In the genomic region with DNA sequence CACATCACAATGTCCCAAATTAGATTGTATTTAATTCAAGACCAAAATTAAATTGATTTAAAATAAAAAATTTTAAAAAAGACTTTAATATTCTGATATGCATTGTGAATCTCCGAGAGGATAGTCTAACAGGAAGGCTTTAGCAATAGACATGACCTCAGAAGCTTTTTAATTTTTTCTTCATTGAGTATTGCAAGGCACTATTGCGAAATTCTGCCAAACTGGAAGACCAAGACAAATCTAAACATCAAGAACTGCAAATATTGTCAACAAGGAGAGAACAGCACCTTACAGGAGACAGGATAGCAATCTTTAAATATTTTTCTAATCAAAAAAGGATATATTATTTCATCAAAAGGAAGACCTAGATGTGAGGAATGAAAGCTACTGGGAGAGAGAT, we compare ENCODE assay signal across 3 cellular contexts.
TF ChIP-seq lines count a peak whose summit lies in the region.

No MANE protein-coding gene starts in this region.

TF ChIP-seq in A549, 52 proteins besides CTCF, POLR2A, EP300 and RAD21:
- TF ChIP-seq CEBPB (IDR thresholded peaks at IDR 0.05) (peak; percentile 62 to 76; a peak in 3 of 4 replicates), HOXB5 (CRISPR knock-in tag; IDR thresholded peaks at IDR 0.05) (no peak)
TF ChIP-seq in A549: peak in this region for 1.

TF ChIP-seq in Ishikawa, 13 proteins besides CTCF, POLR2A, EP300 and RAD21:
- TF ChIP-seq CEBPB (IDR thresholded peaks at IDR 0.05) (peak; percentile 84), TCF12 (IDR thresholded peaks at IDR 0.05; ENCODE audit: low read depth) (no peak)

TF ChIP-seq in H1, 55 proteins besides CTCF, POLR2A, EP300 and RAD21:
- TF ChIP-seq GABPA (IDR thresholded peaks at IDR 0.05; ENCODE audit: borderline replicate concordance, insufficient read depth, low read length) = no peak
- TF ChIP-seq RBBP5 (IDR thresholded peaks at IDR 0.05; ENCODE audit: borderline replicate concordance, low read depth, low read length) = no peak
- peak; percentile 80 for TF ChIP-seq CEBPB (IDR thresholded peaks at IDR 0.05; ENCODE audit: low read depth, low read length)
- no peak for TF ChIP-seq TAF7 (optimal IDR thresholded peaks at IDR 0.05; ENCODE audit: borderline replicate concordance, low read depth, low read length)
- no peak for TF ChIP-seq CHD2 (IDR thresholded peaks at IDR 0.05; ENCODE audit: low read length)
